In genomic region chr17:7562208-7562605, GRCh38 we compare ENCODE assay signal across 9 cellular contexts. TPM values are rescaled to one million over a fixed set of nuclear protein-coding genes. Genes with fewer than 3 reads are reported as not detected.
DNase-seq lines count a peak whose midpoint lies in the region; ATAC-seq, FAIRE-seq and TF ChIP-seq lines count a peak whose summit lies in the region.
"Had no signal": no experiment of that assay in that cellular context is flagged by ENCODE, and none has a peak within 500 bp of the region (broad histone marks: within the 10 kb centered on the region; RNA-seq: fewer than 3 reads in every experiment).

No MANE protein-coding gene starts in this region.

- DNase-seq in HL-60 (ENCODE audit: low read depth in 1 of 2, low spot score in 1 of 2) (no peak), bronchial epithelial cell (ENCODE audit: low read depth) (no peak), NCI-H2029 (lab: John Stamatoyannopoulos, UW) (no peak), putamen (ENCODE audit: low spot score) (no peak), SIG-M5 (lab: John Stamatoyannopoulos, UW) (no peak), GM03348 (ENCODE audit: low spot score) (no peak)

- H3K36me3 ChIP-seq in bronchial epithelial cell (ENCODE audit: control insufficient read depth, insufficient read depth, low read length) (peaks cover 17% of the 10 kb centered on the region), muscle layer of duodenum (ENCODE audit: control insufficient read depth in 1 of 2, insufficient read depth in 2 of 2, low read length in 2 of 2) (peaks cover 30 to 34% of the 10 kb centered on the region in 2 donors)

- H3K27ac ChIP-seq in HL-60 (replicated peaks) (peak overlapping the region; percentile 85), muscle layer of duodenum (ENCODE audit: low read length) (peak overlapping the region; percentile 67)

- FAIRE-seq in bronchial epithelial cell (lab: Jason Lieb, UNC) = no peak
- FAIRE-seq: TTC549 had no signal

- ATAC-seq in GM18502 (IDR thresholded peaks at IDR 0.05; ENCODE audit: poor library complexity, unreplicated experiment) = peak; percentile 3

- H3K27me3 ChIP-seq in HL-60 (ENCODE audit: insufficient read depth, poor library complexity, severe bottlenecking) (no peaks in the 10 kb centered on the region), bronchial epithelial cell (ENCODE audit: control insufficient read depth, insufficient read depth, low read length) (no peaks in the 10 kb centered on the region), muscle layer of duodenum (ENCODE audit: low read depth, low read length) (no peaks in the 10 kb centered on the region)

- peaks cover 41 to 63% of the 10 kb centered on the region in 2 donors for H3K4me1 ChIP-seq in muscle layer of duodenum (ENCODE audit: control insufficient read depth in 1 of 2, insufficient read depth in 2 of 2, low read length in 2 of 2)

- TF ChIP-seq CTCF in HL-60 (IDR thresholded peaks at IDR 0.05; ENCODE audit: insufficient read depth, low read length) (no peak), bronchial epithelial cell (IDR thresholded peaks at IDR 0.05; ENCODE audit: insufficient read depth, low read length, severe bottlenecking) (no peak)

- peak overlapping the region; percentile 74 for H3K4me3 ChIP-seq in HL-60 (replicated peaks; ENCODE audit: insufficient read depth, low read length)
- peak overlapping the region; percentile 74 for H3K4me3 ChIP-seq in bronchial epithelial cell (ENCODE audit: low read depth, low read length)
- peak overlapping the region; percentile 90 to 96 for H3K4me3 ChIP-seq in muscle layer of duodenum (ENCODE audit: low read depth in 1 of 2, low read length in 2 of 2)

- no peaks in the 10 kb centered on the region for H3K9me3 ChIP-seq in muscle layer of duodenum (ENCODE audit: control insufficient read depth in 1 of 2, low read length in 2 of 2)

RNA-seq across cellular contexts. Expression of gene SENP3, which starts 0.5 kb away (rescaled TPM):
- total RNA-seq in bronchial epithelial cell = 94.7 and 129 TPM in 2 replicates

RNA-seq across cellular contexts. Expression of gene TNFSF13, which starts 3.7 kb away (rescaled TPM):
- total RNA-seq in bronchial epithelial cell = 2.6 and 3.7 TPM in 2 replicates

RNA-seq across cellular contexts. Expression of gene TNFSF12, which starts 13.3 kb away (rescaled TPM):
- 0.53 and 1.0 TPM in 2 replicates for total RNA-seq in bronchial epithelial cell

RNA-seq across cellular contexts. Expression of gene CD68, which starts 17.2 kb away (rescaled TPM):
- 11.3 and 16.4 TPM in 2 replicates for total RNA-seq in bronchial epithelial cell

RNA-seq across cellular contexts. Expression of gene MPDU1, which starts 21.4 kb away (rescaled TPM):
- total RNA-seq in bronchial epithelial cell = 54.7 and 56.3 TPM in 2 replicates
